Comparison of ENCODE assay signal across 10 cellular contexts in the genomic region with DNA sequence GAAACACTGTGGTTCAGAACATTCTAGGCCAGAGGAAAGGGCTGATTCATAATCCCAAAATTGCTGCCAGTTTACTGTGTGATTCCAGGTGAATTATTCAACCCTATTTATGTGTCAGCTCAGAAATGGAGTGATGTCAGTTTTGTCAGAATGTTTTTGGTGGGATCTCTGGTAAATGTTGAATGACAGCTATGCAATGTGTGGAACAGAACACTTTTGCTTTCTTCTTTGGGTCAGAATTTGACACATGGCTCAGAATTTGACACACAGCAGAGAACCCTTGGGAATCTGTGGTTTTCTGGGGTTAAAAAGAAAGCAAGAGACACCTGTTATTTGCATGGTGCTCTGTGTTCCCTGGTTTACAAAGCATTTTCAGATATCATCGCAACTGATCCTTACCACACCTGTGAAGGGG. TPM values are rescaled to one million over a fixed set of nuclear protein-coding genes. Genes with fewer than 3 reads are reported as not detected.
DNase-seq lines count a peak whose midpoint lies in the region; ATAC-seq and TF ChIP-seq lines count a peak whose summit lies in the region.
"Had no signal": no experiment of that assay in that cellular context is flagged by ENCODE, and none has a peak within 500 bp of the region (broad histone marks: within the 10 kb centered on the region; RNA-seq: fewer than 3 reads in every experiment).

No MANE protein-coding gene starts in this region.

- CTCF ChIA-PET in Panc1 (lab: Charles Lee): no interaction called here

- BruUV-seq in Panc1 (replicated peaks; lab: Mats Ljungman, UMichigan): no TSS peak

- H3K4me2 ChIP-seq in neural cell (ENCODE audit: low read length): no peak overlapping the region

- H3K36me3 ChIP-seq in Panc1 (ENCODE audit: control insufficient read depth, insufficient read depth, low read length): peaks cover 3% of the 10 kb centered on the region
- no peaks in the 10 kb centered on the region for H3K36me3 ChIP-seq in neural cell (ENCODE audit: insufficient read depth, low read length)
- H3K36me3 ChIP-seq: neutrophil had no signal

- peaks cover 28% of the 10 kb centered on the region for H3K4me1 ChIP-seq in Panc1 (ENCODE audit: control insufficient read depth, insufficient read depth, low read length)

- H3K9me3 ChIP-seq in Panc1 (ENCODE audit: control insufficient read depth, insufficient read depth, low read depth, low read length): no peaks in the 10 kb centered on the region
- H3K9me3 ChIP-seq in neural cell (ENCODE audit: low read length): no peaks in the 10 kb centered on the region
- H3K9me3 ChIP-seq: body of pancreas, neutrophil had no signal

- ATAC-seq in GM18867 (IDR thresholded peaks at IDR 0.05; ENCODE audit: unreplicated experiment) (peak; percentile 51), HG02623 (IDR thresholded peaks at IDR 0.05; ENCODE audit: unreplicated experiment) (peak; percentile 49), Panc1 (no peak)
- ATAC-seq: body of pancreas had no signal

- TF ChIP-seq POLR2A in erythroblast (IDR thresholded peaks at IDR 0.05; ENCODE audit: low read length): no peak

- POLR2A ChIA-PET in Panc1 (lab: Charles Lee): interaction anchor here (0.6 to 0.8 kb wide), 2 partner anchors 13 to 92 kb away, joined by 4 to 6 read pairs; no protein-coding TSS in a partner anchor

- in situ Hi-C loops in Panc1 (cut with HindIII; ENCODE audit: low pct_unique_long_range_greater_than_20kb, low sequenced_read_pairs): no loop called here

- no peak overlapping the region for H2AFZ ChIP-seq in neural cell (ENCODE audit: low read depth, low read length)

- H3K9me2 ChIP-seq in neural cell (ENCODE audit: insufficient read depth, low read length): no peaks in the 10 kb centered on the region

- DNase-seq in Panc1 (ENCODE audit: low read depth, low spot score) (no peak), DMS79 treated with DMSO at 0.1 percent for 48 hours (lab: John Stamatoyannopoulos, UW) (no peak), erythroblast (lab: John Stamatoyannopoulos, UW) (no peak), activated gamma-delta T cell treated with Interleukin-2 at 50 U/mL for 16 hours (no peak)
- no peak for DNase-seq in effector CD8-positive, alpha-beta T cell (lab: John Stamatoyannopoulos, UW)
- DNase-seq: body of pancreas had no signal

- TF ChIP-seq RAD21 in neural cell (conservative IDR thresholded peaks at IDR 0.05): no peak

- H3K79me2 ChIP-seq in neural cell (replicated peaks; ENCODE audit: insufficient read depth, low read length): no peaks in the 10 kb centered on the region

- peak; percentile 21 for TF ChIP-seq EP300 in neural cell (conservative IDR thresholded peaks at IDR 0.05; ENCODE audit: poor library complexity, severe bottlenecking)

- H3F3A ChIP-seq in neural cell (ENCODE audit: insufficient read depth, low read length, poor library complexity, severe bottlenecking): peaks cover 3% of the 10 kb centered on the region

- no peaks in the 10 kb centered on the region for H4K20me1 ChIP-seq in neural cell (ENCODE audit: insufficient read depth)

- H3K27ac ChIP-seq in Panc1 (ENCODE audit: low read length) (peak overlapping the region; percentile 14; the same call in 1 of the 2 replicates), neural cell (ENCODE audit: low read length) (no peak overlapping the region)
- H3K27ac ChIP-seq: neutrophil had no signal

- intact Hi-C loops in Panc1 (cut with micrococcal nuclease; ENCODE audit: unreplicated experiment): no loop called here

- H3K9ac ChIP-seq in neural cell (ENCODE audit: low read length): no peak overlapping the region

- no peak overlapping the region for H3K4me3 ChIP-seq in Panc1 (ENCODE audit: low read depth in 2 of 2, low read length in 2 of 2)
- H3K4me3 ChIP-seq in neural cell (ENCODE audit: low read length): no peak overlapping the region
- H3K4me3 ChIP-seq: body of pancreas had no signal

- no peak for TF ChIP-seq CTCF in Panc1 (IDR thresholded peaks at IDR 0.05)
- no peak for TF ChIP-seq CTCF in neural cell (IDR thresholded peaks at IDR 0.05; ENCODE audit: poor library complexity, severe bottlenecking)

- H3K27me3 ChIP-seq in Panc1 (ENCODE audit: control insufficient read depth, insufficient read depth, low read length): no peaks in the 10 kb centered on the region
- no peaks in the 10 kb centered on the region for H3K27me3 ChIP-seq in neural cell (ENCODE audit: insufficient read depth, low read depth, low read length)
- H3K27me3 ChIP-seq: body of pancreas had no signal

TF ChIP-seq in neural cell, 6 proteins besides CTCF, POLR2A, EP300 and RAD21:
- TF ChIP-seq, protein P1, sequence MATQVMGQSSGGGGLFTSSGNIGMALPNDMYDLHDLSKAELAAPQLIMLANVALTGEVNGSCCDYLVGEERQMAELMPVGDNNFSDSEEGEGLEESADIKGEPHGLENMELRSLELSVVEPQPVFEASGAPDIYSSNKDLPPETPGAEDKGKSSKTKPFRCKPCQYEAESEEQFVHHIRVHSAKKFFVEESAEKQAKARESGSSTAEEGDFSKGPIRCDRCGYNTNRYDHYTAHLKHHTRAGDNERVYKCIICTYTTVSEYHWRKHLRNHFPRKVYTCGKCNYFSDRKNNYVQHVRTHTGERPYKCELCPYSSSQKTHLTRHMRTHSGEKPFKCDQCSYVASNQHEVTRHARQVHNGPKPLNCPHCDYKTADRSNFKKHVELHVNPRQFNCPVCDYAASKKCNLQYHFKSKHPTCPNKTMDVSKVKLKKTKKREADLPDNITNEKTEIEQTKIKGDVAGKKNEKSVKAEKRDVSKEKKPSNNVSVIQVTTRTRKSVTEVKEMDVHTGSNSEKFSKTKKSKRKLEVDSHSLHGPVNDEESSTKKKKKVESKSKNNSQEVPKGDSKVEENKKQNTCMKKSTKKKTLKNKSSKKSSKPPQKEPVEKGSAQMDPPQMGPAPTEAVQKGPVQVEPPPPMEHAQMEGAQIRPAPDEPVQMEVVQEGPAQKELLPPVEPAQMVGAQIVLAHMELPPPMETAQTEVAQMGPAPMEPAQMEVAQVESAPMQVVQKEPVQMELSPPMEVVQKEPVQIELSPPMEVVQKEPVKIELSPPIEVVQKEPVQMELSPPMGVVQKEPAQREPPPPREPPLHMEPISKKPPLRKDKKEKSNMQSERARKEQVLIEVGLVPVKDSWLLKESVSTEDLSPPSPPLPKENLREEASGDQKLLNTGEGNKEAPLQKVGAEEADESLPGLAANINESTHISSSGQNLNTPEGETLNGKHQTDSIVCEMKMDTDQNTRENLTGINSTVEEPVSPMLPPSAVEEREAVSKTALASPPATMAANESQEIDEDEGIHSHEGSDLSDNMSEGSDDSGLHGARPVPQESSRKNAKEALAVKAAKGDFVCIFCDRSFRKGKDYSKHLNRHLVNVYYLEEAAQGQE (IDR thresholded peaks at IDR 0.05; ENCODE audit: borderline replicate concordance): no peak
- no peak for TF ChIP-seq EZH2 (IDR thresholded peaks at IDR 0.05; ENCODE audit: borderline replicate concordance, insufficient read depth, low read length, poor library complexity, severe bottlenecking)
- TF ChIP-seq TAF1 (IDR thresholded peaks at IDR 0.05; ENCODE audit: low read depth): no peak
- TF ChIP-seq SMC3 (conservative IDR thresholded peaks at IDR 0.05; ENCODE audit: poor library complexity): no peak
- no peak for TF ChIP-seq MXI1 (conservative IDR thresholded peaks at IDR 0.05; ENCODE audit: poor library complexity, severe bottlenecking)
- no peak for TF ChIP-seq POLR2AphosphoS5 (IDR thresholded peaks at IDR 0.05)
TF ChIP-seq in neural cell: peak in this region for 0.

RNA-seq across cellular contexts. Expression of a gene that starts 1.6 kb away (rescaled TPM):
- 65.6 TPM for total RNA-seq in Panc1 (2021; ENCODE audit: unreplicated experiment)
- 50.7 TPM for polyA plus RNA-seq in Panc1 (2012; ENCODE audit: insufficient read length)
- polyA plus RNA-seq in neural cell: 11.2 and 11.9 TPM in 2 replicates
- polyA minus RNA-seq in neural cell: 34.2 and 36.8 TPM in 2 replicates
